8 cellular contexts compared by ENCODE assay signal in genomic region chr19:13152356-13152853, GRCh38. TPM values are rescaled to one million over a fixed set of nuclear protein-coding genes. Genes with fewer than 3 reads are reported as not detected.
A peak's percentile ranks its signal among the peaks of the same experiment; 100 is the strongest.
DNase-seq lines count a peak whose midpoint lies in the region; ATAC-seq and TF ChIP-seq lines count a peak whose summit lies in the region.

No MANE protein-coding gene starts in this region.

- peak in 1 of 2 donors; percentile 62 for DNase-seq in activated naive CD4-positive, alpha-beta T cell treated with anti-CD3 and anti-CD28 coated beads, Interleukin-2, amount 50 U/mL, for 72 hours (ENCODE audit: low spot score in 2 of 2)
- no peak for DNase-seq in stimulated activated naive B cell treated with anti-CD40 and anti-IgM and Interleukin-4, amounts not matched to agents 10 μg/mL and 1 μg/mL and 100 μg/mL, for 72 hours
- DNase-seq in GM10266 (ENCODE audit: extremely low spot score), result no peak
- no peak for DNase-seq in amniotic stem cell (lab: John Stamatoyannopoulos, UW)
- DNase-seq in SW480 (ENCODE audit: low spot score), result no peak

- peak overlapping the region; percentile 98 to 99 for H3K4me3 Mint-ChIP-seq in stimulated activated naive B cell treated with anti-CD40 and anti-IgM and Interleukin-4, amounts not matched to agents 10 μg/mL and 1 μg/mL and 100 μg/mL, for 72 hours

- H3K4me3 ChIP-seq in iPS-11a (ENCODE audit: low read depth, low read length), result peak overlapping the region; percentile 97

- TF ChIP-seq CTCF in GM10266 (IDR thresholded peaks at IDR 0.05; ENCODE audit: control insufficient read depth, insufficient read depth, low read depth, missing control alignments), result no peak

- peaks cover 50 to 57% of the 10 kb centered on the region in 2 donors for H3K36me3 Mint-ChIP-seq in activated naive CD4-positive, alpha-beta T cell treated with anti-CD3 and anti-CD28 coated beads, Interleukin-2, amount 50 U/mL, for 72 hours
- peaks cover 36 to 40% of the 10 kb centered on the region in 2 donors for H3K36me3 Mint-ChIP-seq in stimulated activated naive B cell treated with anti-CD40 and anti-IgM and Interleukin-4, amounts not matched to agents 10 μg/mL and 1 μg/mL and 100 μg/mL, for 72 hours

- no peaks in the 10 kb centered on the region for H3K9me3 Mint-ChIP-seq in activated naive CD4-positive, alpha-beta T cell treated with anti-CD3 and anti-CD28 coated beads, Interleukin-2, amount 50 U/mL, for 72 hours
- no peaks in the 10 kb centered on the region for H3K9me3 Mint-ChIP-seq in stimulated activated naive B cell treated with anti-CD40 and anti-IgM and Interleukin-4, amounts not matched to agents 10 μg/mL and 1 μg/mL and 100 μg/mL, for 72 hours

- H3K27ac Mint-ChIP-seq in activated naive CD4-positive, alpha-beta T cell treated with anti-CD3 and anti-CD28 coated beads, Interleukin-2, amount 50 U/mL, for 72 hours, result peak overlapping the region; percentile 97 to 100
- peak overlapping the region; percentile 98 for H3K27ac Mint-ChIP-seq in stimulated activated naive B cell treated with anti-CD40 and anti-IgM and Interleukin-4, amounts not matched to agents 10 μg/mL and 1 μg/mL and 100 μg/mL, for 72 hours

- H3K4me1 Mint-ChIP-seq in stimulated activated naive B cell treated with anti-CD40 and anti-IgM and Interleukin-4, amounts not matched to agents 10 μg/mL and 1 μg/mL and 100 μg/mL, for 72 hours, result peaks cover 36 to 67% of the 10 kb centered on the region in 2 donors

- ATAC-seq in GM18517 (IDR thresholded peaks at IDR 0.05; ENCODE audit: unreplicated experiment) (peak; percentile 3), HG02943 (IDR thresholded peaks at IDR 0.05; ENCODE audit: low read depth, unreplicated experiment) (peak; percentile 3)
- peak; percentile 3 to 23 for ATAC-seq in activated naive CD4-positive, alpha-beta T cell treated with anti-CD3 and anti-CD28 coated beads, Interleukin-2, amount 50 U/mL, for 72 hours
- ATAC-seq in stimulated activated naive B cell treated with anti-CD40 and anti-IgM and Interleukin-4, amounts not matched to agents 10 μg/mL and 1 μg/mL and 100 μg/mL, for 72 hours (replicated peaks), result peak; percentile 37 to 42

- peaks cover 0 to 4% of the 10 kb centered on the region in 2 donors for H3K27me3 Mint-ChIP-seq in stimulated activated naive B cell treated with anti-CD40 and anti-IgM and Interleukin-4, amounts not matched to agents 10 μg/mL and 1 μg/mL and 100 μg/mL, for 72 hours

RNA-seq across cellular contexts. Expression of gene IER2, which starts 2.2 kb away (rescaled TPM):
- total RNA-seq in activated naive CD4-positive, alpha-beta T cell treated with anti-CD3 and anti-CD28 coated beads, Interleukin-2, amount 50 U/mL, for 72 hours, result 100 to 1,000 TPM; 111 to 174 TPM

RNA-seq across cellular contexts. Expression of gene STX10, which starts 2.2 kb away (rescaled TPM):
- 10 to 100 TPM; 67.2 to 77.1 TPM for total RNA-seq in activated naive CD4-positive, alpha-beta T cell treated with anti-CD3 and anti-CD28 coated beads, Interleukin-2, amount 50 U/mL, for 72 hours

RNA-seq across cellular contexts. Expression of gene NACC1, which starts 34.3 kb away (rescaled TPM):
- 10 to 100 TPM; 56.0 to 67.0 TPM for total RNA-seq in activated naive CD4-positive, alpha-beta T cell treated with anti-CD3 and anti-CD28 coated beads, Interleukin-2, amount 50 U/mL, for 72 hours

RNA-seq across cellular contexts. Expression of gene TRMT1, which starts 35.9 kb away (rescaled TPM):
- total RNA-seq in activated naive CD4-positive, alpha-beta T cell treated with anti-CD3 and anti-CD28 coated beads, Interleukin-2, amount 50 U/mL, for 72 hours, result 10 to 100 TPM; 65.5 to 82.4 TPM

RNA-seq across cellular contexts. Expression of gene LYL1, which starts 49.7 kb away (rescaled TPM):
- total RNA-seq in activated naive CD4-positive, alpha-beta T cell treated with anti-CD3 and anti-CD28 coated beads, Interleukin-2, amount 50 U/mL, for 72 hours, result 1 to 10 TPM in 1 of 2 donors, under 1 TPM in 1; 0.71 to 3.2 TPM
